ENCODE assay signal across 13 cellular contexts in the genomic region with DNA sequence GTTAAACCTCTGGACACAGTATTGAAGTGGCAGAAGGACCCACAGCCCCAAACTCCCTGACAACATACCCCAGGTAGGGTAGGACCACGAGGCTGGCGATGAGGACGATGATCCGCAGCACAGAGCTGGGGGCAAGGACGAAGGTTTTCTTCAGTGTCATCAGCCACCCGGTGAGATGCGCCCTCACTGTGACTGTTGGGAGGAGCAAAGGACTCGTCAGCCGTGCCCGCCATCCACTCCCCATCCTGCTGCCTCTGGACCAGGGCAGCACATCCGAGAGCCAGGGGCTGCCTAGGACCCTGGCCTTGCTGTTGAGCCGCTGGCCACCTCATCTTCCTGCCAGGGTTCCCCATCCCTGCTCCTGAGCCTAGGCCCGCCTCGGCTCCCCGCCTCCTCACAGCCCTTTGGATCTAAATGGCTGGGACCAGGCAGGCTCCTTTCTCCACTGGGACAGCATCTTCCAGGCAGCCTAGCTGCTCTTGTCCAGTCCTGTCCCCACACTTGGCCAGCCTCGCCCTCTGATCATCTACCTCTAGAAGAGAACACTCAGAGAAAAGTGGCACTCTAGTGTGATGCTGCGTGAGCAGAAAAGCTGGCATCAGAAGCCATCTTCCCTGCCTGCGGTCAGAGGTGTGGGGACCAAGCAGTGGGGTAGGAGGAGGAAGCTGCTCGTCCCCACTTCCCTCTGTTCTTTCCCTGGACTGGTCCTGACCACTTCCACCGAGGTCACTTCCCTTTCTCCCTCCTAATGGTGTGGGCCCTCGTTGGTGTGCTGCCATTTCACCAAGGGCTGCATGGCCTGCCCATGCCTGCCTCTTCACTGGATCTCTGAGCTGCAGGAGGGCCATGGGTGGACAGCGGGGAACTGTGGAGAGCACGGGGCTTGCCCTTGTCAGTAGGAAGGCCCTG. TPM values are rescaled to one million over a fixed set of nuclear protein-coding genes. Genes with fewer than 3 reads are reported as not detected.
A peak's percentile ranks its signal among the peaks of the same experiment; 100 is the strongest.
DNase-seq lines count a peak whose midpoint lies in the region; ATAC-seq and TF ChIP-seq lines count a peak whose summit lies in the region.
"Had no signal": no experiment of that assay in that cellular context is flagged by ENCODE, and none has a peak within 500 bp of the region (broad histone marks: within the 10 kb centered on the region; RNA-seq: fewer than 3 reads in every experiment).

No MANE protein-coding gene starts in this region.

- intact Hi-C loops in mucosa of descending colon (cut with DNase I, micrococcal nuclease) = no loop called here

- DNase-seq in T-helper 1 cell (no peak), mucosa of descending colon (no peak), DMS 273 (lab: John Stamatoyannopoulos, UW; ENCODE audit: unreplicated experiment) (no peak), superior temporal gyrus (ENCODE audit: extremely low spot score) (no peak), glomerular visceral epithelial cell (ENCODE audit: extremely low spot score) (no peak)
- no peak for DNase-seq in activated naive CD8-positive, alpha-beta T cell treated with anti-CD3 and anti-CD28 coated beads, Interleukin-2, amount 10 ng/mL, durations not matched to agents 7 days and 5 days
- DNase-seq: activated CD4-positive, CD25-positive, alpha-beta regulatory T cell treated with anti-CD3 and anti-CD28 coated beads, Interleukin-2, amount 50 U/mL, for 72 hours; activated gamma-delta T cell treated with Interleukin-2 at 50 U/mL for 16 hours; NCI-H1930 had no signal

- TF ChIP-seq CTCF in mucosa of descending colon (IDR thresholded peaks at IDR 0.05) = no peak

- H3K9me3 Mint-ChIP-seq in T-helper 1 cell treated with Interleukin-12 subunit alpha and Interleukin-12 subunit beta and Interleukin-4 antibody, amounts not matched to agents 30 μg/mL and 1 μg/mL, for 36 hours = no peaks in the 10 kb centered on the region
- H3K9me3 Mint-ChIP-seq in activated naive CD8-positive, alpha-beta T cell treated with anti-CD3 and anti-CD28 coated beads, Interleukin-2, amount 10 ng/mL, durations not matched to agents 7 days and 5 days = no peaks in the 10 kb centered on the region
- H3K9me3 Mint-ChIP-seq: type B pancreatic cell had no signal

- H3K4me1 ChIP-seq in mucosa of descending colon (ENCODE audit: low read depth) = no peaks in the 10 kb centered on the region

- peaks cover 13% of the 10 kb centered on the region for H3K4me1 Mint-ChIP-seq in T-helper 1 cell treated with Interleukin-12 subunit alpha and Interleukin-12 subunit beta and Interleukin-4 antibody, amounts not matched to agents 30 μg/mL and 1 μg/mL, for 36 hours (ENCODE audit: low read depth)
- H3K4me1 Mint-ChIP-seq in activated naive CD8-positive, alpha-beta T cell treated with anti-CD3 and anti-CD28 coated beads, Interleukin-2, amount 10 ng/mL, durations not matched to agents 7 days and 5 days = peaks cover 7% of the 10 kb centered on the region

- peaks cover 51% of the 10 kb centered on the region for H3K36me3 Mint-ChIP-seq in T-helper 1 cell treated with Interleukin-12 subunit alpha and Interleukin-12 subunit beta and Interleukin-4 antibody, amounts not matched to agents 30 μg/mL and 1 μg/mL, for 36 hours (ENCODE audit: low read depth)
- H3K36me3 Mint-ChIP-seq in activated naive CD8-positive, alpha-beta T cell treated with anti-CD3 and anti-CD28 coated beads, Interleukin-2, amount 10 ng/mL, durations not matched to agents 7 days and 5 days = peaks cover 28% of the 10 kb centered on the region

- no peaks in the 10 kb centered on the region for H3K9me3 ChIP-seq in mucosa of descending colon

- H3K4me3 Mint-ChIP-seq in T-helper 1 cell treated with Interleukin-12 subunit alpha and Interleukin-12 subunit beta and Interleukin-4 antibody, amounts not matched to agents 30 μg/mL and 1 μg/mL, for 36 hours = no peak overlapping the region
- no peak overlapping the region for H3K4me3 Mint-ChIP-seq in activated naive CD8-positive, alpha-beta T cell treated with anti-CD3 and anti-CD28 coated beads, Interleukin-2, amount 10 ng/mL, durations not matched to agents 7 days and 5 days
- H3K4me3 Mint-ChIP-seq: type B pancreatic cell had no signal

- peak; percentile 19 for TF ChIP-seq POLR2A in GM19099 (IDR thresholded peaks at IDR 0.05; ENCODE audit: extremely low read depth, insufficient read length, low read depth)

- H3K27ac Mint-ChIP-seq in T-helper 1 cell treated with Interleukin-12 subunit alpha and Interleukin-12 subunit beta and Interleukin-4 antibody, amounts not matched to agents 30 μg/mL and 1 μg/mL, for 36 hours = peak overlapping the region; percentile 39
- H3K27ac Mint-ChIP-seq in activated naive CD8-positive, alpha-beta T cell treated with anti-CD3 and anti-CD28 coated beads, Interleukin-2, amount 10 ng/mL, durations not matched to agents 7 days and 5 days = peak overlapping the region; percentile 54
- H3K27ac Mint-ChIP-seq: type B pancreatic cell had no signal

- H3K27me3 Mint-ChIP-seq in T-helper 1 cell treated with Interleukin-12 subunit alpha and Interleukin-12 subunit beta and Interleukin-4 antibody, amounts not matched to agents 30 μg/mL and 1 μg/mL, for 36 hours (ENCODE audit: low read depth) = no peaks in the 10 kb centered on the region
- no peaks in the 10 kb centered on the region for H3K27me3 Mint-ChIP-seq in activated naive CD8-positive, alpha-beta T cell treated with anti-CD3 and anti-CD28 coated beads, Interleukin-2, amount 10 ng/mL, durations not matched to agents 7 days and 5 days
- H3K27me3 Mint-ChIP-seq: type B pancreatic cell had no signal

- POLR2A ChIA-PET in activated naive CD8-positive, alpha-beta T cell treated with anti-CD3 and anti-CD28 coated beads, Interleukin-2, amount 10 ng/mL, durations not matched to agents 7 days and 5 days (lab: Charles Lee) = no interaction called here

- ATAC-seq in activated naive CD8-positive, alpha-beta T cell treated with anti-CD3 and anti-CD28 coated beads, Interleukin-2, amount 10 ng/mL, durations not matched to agents 7 days and 5 days (ENCODE audit: low read depth) = peak; percentile 21
- ATAC-seq in mucosa of descending colon = peak; percentile 9
- ATAC-seq: Panc1 had no signal

- no peak overlapping the region for H3K4me3 ChIP-seq in mucosa of descending colon

- peaks cover 3% of the 10 kb centered on the region for H3K36me3 ChIP-seq in mucosa of descending colon (ENCODE audit: low read depth)

RNA-seq across cellular contexts. Expression of a gene that starts 49.2 kb away (rescaled TPM):
- total RNA-seq in activated naive CD8-positive, alpha-beta T cell treated with anti-CD3 and anti-CD28 coated beads, Interleukin-2, amount 10 ng/mL, durations not matched to agents 7 days and 5 days = 10 to 100 TPM; 82.7 to 86.6 TPM
- 10 to 100 TPM; 21.9 to 29.6 (median 29.5) TPM for total RNA-seq in mucosa of descending colon
